12 cellular contexts compared by ENCODE assay signal in the genomic region with DNA sequence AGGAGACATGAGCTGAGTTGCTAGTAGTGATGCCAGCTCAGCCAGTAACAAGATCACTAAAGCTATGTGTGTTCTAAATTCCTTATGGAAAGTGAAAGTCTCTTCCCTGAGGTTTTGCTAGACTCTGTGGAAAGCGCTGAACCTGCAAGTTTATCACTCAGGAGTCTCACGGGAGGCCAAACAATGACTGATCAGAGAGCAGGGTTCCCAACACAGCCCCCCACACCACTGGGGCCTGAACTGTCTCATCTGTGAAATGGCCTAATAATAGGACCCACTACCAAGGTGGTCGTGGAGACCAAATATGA. TPM values are rescaled to one million over a fixed set of nuclear protein-coding genes. Genes with fewer than 3 reads are reported as not detected.
DNase-seq lines count a peak whose midpoint lies in the region; ATAC-seq and TF ChIP-seq lines count a peak whose summit lies in the region.
"Had no signal": no experiment of that assay in that cellular context is flagged by ENCODE, and none has a peak within 500 bp of the region (broad histone marks: within the 10 kb centered on the region; RNA-seq: fewer than 3 reads in every experiment).

No MANE protein-coding gene starts in this region.

- POLR2A ChIA-PET in MCF 10A (lab: Yijun Ruan, JAX) = interaction anchor here (0.7 to 2.0 kb wide), 4 partner anchors 19 to 141 kb away, joined by 3 to 6 read pairs (median 4); no protein-coding TSS in a partner anchor
- POLR2A ChIA-PET in naive thymus-derived CD8-positive, alpha-beta T cell (lab: Charles Lee) = interaction anchor here (0.7 to 2.8 kb wide), 4 partner anchors 9 to 46 kb away, joined by 3 to 23 read pairs (median 5); partner anchors contain the start of genes ACSS1 and APMAP

- intact Hi-C loops in breast epithelium (cut with DNase I; ENCODE audit: low total_unique reads) = no loop called here
- intact Hi-C loops in MCF 10A (cut with micrococcal nuclease) = no loop called here
- intact Hi-C loops in ovary (cut with DNase I) = no loop called here

- TF ChIP-seq EP300 in upper lobe of left lung (IDR thresholded peaks at IDR 0.05) (no peak), ovary (IDR thresholded peaks at IDR 0.05) (no peak)

- no peak overlapping the region for H3K27ac Mint-ChIP-seq in MCF 10A (ENCODE audit: low read depth, unreplicated experiment)
- peak overlapping the region; percentile 86 to 96 (median 93) for H3K27ac Mint-ChIP-seq in naive thymus-derived CD8-positive, alpha-beta T cell

- H3K9me3 Mint-ChIP-seq in MCF 10A (ENCODE audit: unreplicated experiment) = no peaks in the 10 kb centered on the region
- H3K9me3 Mint-ChIP-seq in naive thymus-derived CD8-positive, alpha-beta T cell = no peaks in the 10 kb centered on the region

- H3K27ac ChIP-seq in breast epithelium (peak overlapping the region; percentile 79 to 85), duodenal mucosa (ENCODE audit: low read depth, low read length) (peak overlapping the region; percentile 24), upper lobe of left lung (peak overlapping the region; percentile 73 to 89 (median 82)), ovary (no peak overlapping the region)

- peaks cover 5% of the 10 kb centered on the region for H3K27me3 Mint-ChIP-seq in MCF 10A (ENCODE audit: insufficient read depth, unreplicated experiment)
- no peaks in the 10 kb centered on the region for H3K27me3 Mint-ChIP-seq in naive thymus-derived CD8-positive, alpha-beta T cell

- no TSS peak for BruUV-seq in MCF 10A (replicated peaks; lab: Mats Ljungman, UMichigan)

- H3K4me3 ChIP-seq in breast epithelium (no peak overlapping the region), duodenal mucosa (ENCODE audit: low read depth in 1 of 2, low read length in 2 of 2) (no peak overlapping the region), upper lobe of left lung (no peak overlapping the region), ovary (no peak overlapping the region)

- H3K36me3 ChIP-seq in breast epithelium (no peaks in the 10 kb centered on the region), duodenal mucosa (ENCODE audit: control insufficient read depth in 1 of 2, insufficient read depth in 2 of 2, low read length in 2 of 2) (no peaks in the 10 kb centered on the region), upper lobe of left lung (no peaks in the 10 kb centered on the region), ovary (no peaks in the 10 kb centered on the region)

- H3K4me1 ChIP-seq in breast epithelium (peaks cover 21 to 31% of the 10 kb centered on the region in 2 donors), duodenal mucosa (ENCODE audit: control insufficient read depth in 1 of 2, insufficient read depth in 2 of 2, low read length in 2 of 2) (peaks cover 77 to 86% of the 10 kb centered on the region in 2 donors), upper lobe of left lung (peaks cover 85 to 90% (median 88%) of the 10 kb centered on the region in 4 donors), ovary (ENCODE audit: insufficient read depth) (peaks cover 33% of the 10 kb centered on the region)

- 62 to 70% methylated on average over 3 of the region's 3 CpGs for whole genome bisulfite sequencing in upper lobe of left lung, 2 donors
- 51 to 71% (median 67%) methylated on average over 3 of the region's 3 CpGs for WGBS in ovary, 3 donors

- H3K36me3 Mint-ChIP-seq in MCF 10A (ENCODE audit: insufficient read depth, unreplicated experiment) = peaks cover 7% of the 10 kb centered on the region
- no peaks in the 10 kb centered on the region for H3K36me3 Mint-ChIP-seq in naive thymus-derived CD8-positive, alpha-beta T cell

- no peak for TF ChIP-seq POLR2A in breast epithelium (IDR thresholded peaks at IDR 0.05)
- TF ChIP-seq POLR2A in upper lobe of left lung (IDR thresholded peaks at IDR 0.05) = no peak
- no peak for TF ChIP-seq POLR2A in ovary (IDR thresholded peaks at IDR 0.05)

- H3K27me3 ChIP-seq in breast epithelium = no peaks in the 10 kb centered on the region
- H3K27me3 ChIP-seq in duodenal mucosa (ENCODE audit: control insufficient read depth in 1 of 2, insufficient read depth in 2 of 2, low read length in 2 of 2) = no peaks in the 10 kb centered on the region
- no peaks in the 10 kb centered on the region for H3K27me3 ChIP-seq in upper lobe of left lung
- no peaks in the 10 kb centered on the region for H3K27me3 ChIP-seq in ovary

- CTCF ChIA-PET in MCF 10A (lab: Yijun Ruan, JAX) = interaction anchor here (0.5 to 2.7 kb wide), 5 partner anchors 19 to 209 kb away, joined by 3 to 22 read pairs (median 6); no protein-coding TSS in a partner anchor

- ATAC-seq in naive thymus-derived CD8-positive, alpha-beta T cell = no peak
- no peak for ATAC-seq in upper lobe of left lung (ENCODE audit: low FRiP score in 2 of 2)

- DNase-seq in breast epithelium (ENCODE audit: low spot score in 2 of 2) = no peak
- no peak for DNase-seq in MCF 10A (ENCODE audit: unreplicated experiment)
- DNase-seq in naive thymus-derived CD8-positive, alpha-beta T cell = no peak
- DNase-seq in upper lobe of left lung = no peak
- no peak for DNase-seq in ovary
- DNase-seq in NCI-H187 treated with DMSO at 0.1 percent for 48 hours (lab: John Stamatoyannopoulos, UW) = no peak
- no peak for DNase-seq in Ammon's horn (ENCODE audit: low spot score)
- DNase-seq: NCI-H510A; stimulated activated naive CD4-positive, alpha-beta T cell treated with Interleukin-2 at 50 U/mL for 16 hours had no signal

- peak overlapping the region in 1 of 2 donors; percentile 5 for H3K9ac ChIP-seq in duodenal mucosa (ENCODE audit: low read depth in 1 of 2, low read length in 2 of 2)

- H3K4me1 Mint-ChIP-seq in MCF 10A (ENCODE audit: insufficient read depth, unreplicated experiment) = peaks cover 20% of the 10 kb centered on the region
- H3K4me1 Mint-ChIP-seq in naive thymus-derived CD8-positive, alpha-beta T cell = peaks cover 33 to 79% (median 73%) of the 10 kb centered on the region in 4 donors

- TF ChIP-seq CTCF in breast epithelium (IDR thresholded peaks at IDR 0.05) (no peak), MCF 10A (IDR thresholded peaks at IDR 0.05; ENCODE audit: unreplicated experiment) (no peak), upper lobe of left lung (IDR thresholded peaks at IDR 0.05) (no peak), ovary (IDR thresholded peaks at IDR 0.05) (no peak)

- no peak overlapping the region for H3K4me3 Mint-ChIP-seq in MCF 10A (ENCODE audit: unreplicated experiment)
- H3K4me3 Mint-ChIP-seq in naive thymus-derived CD8-positive, alpha-beta T cell = peak overlapping the region in 5 of 10 donors; percentile 41 to 65 (median 55)

- H3K9me3 ChIP-seq in breast epithelium (no peaks in the 10 kb centered on the region), duodenal mucosa (ENCODE audit: control insufficient read depth in 1 of 2, low read length in 2 of 2) (no peaks in the 10 kb centered on the region), upper lobe of left lung (no peaks in the 10 kb centered on the region), ovary (no peaks in the 10 kb centered on the region)

RNA-seq across cellular contexts. Expression of gene ACSS1, which starts 19.9 kb away (rescaled TPM):
- total RNA-seq in breast epithelium = 10 to 100 TPM; 17.6 to 38.2 (median 37.4) TPM
- total RNA-seq in MCF 10A (2022) = 0.51 and 0.83 TPM in 2 replicates
- total RNA-seq in naive thymus-derived CD8-positive, alpha-beta T cell = 10 to 100 TPM; 56.7 to 57.8 TPM
- polyA plus RNA-seq in naive thymus-derived CD8-positive, alpha-beta T cell = 10 to 100 TPM; 45.2 to 48.2 (median 46.7) TPM
- 100 to 1,000 TPM in 1 of 6 donors, 10 to 100 TPM in 5; 39.7 to 122 (median 58.1) TPM for total RNA-seq in upper lobe of left lung
- total RNA-seq in ovary = 10 to 100 TPM; 14.9 to 37.0 (median 29.0) TPM
- polyA plus RNA-seq in ovary = 10 to 100 TPM; 13.1 to 31.9 TPM

RNA-seq across cellular contexts. Expression of gene VSX1, which starts 43.9 kb away (rescaled TPM):
- under 1 TPM in 1 of 3 donors, not detected in 2; 0.44 TPM for total RNA-seq in breast epithelium
- not detected in 2 replicates for total RNA-seq in MCF 10A (2022)
- total RNA-seq in naive thymus-derived CD8-positive, alpha-beta T cell = not detected
- not detected for polyA plus RNA-seq in naive thymus-derived CD8-positive, alpha-beta T cell
- not detected for total RNA-seq in upper lobe of left lung
- total RNA-seq in ovary = 1 to 10 TPM in 2 of 7 donors, under 1 TPM in 3, not detected in 2; 0.13 to 1.4 (median 0.96) TPM
- polyA plus RNA-seq in ovary = under 1 TPM; 0.11 to 0.75 TPM
- total RNA-seq: bronchial epithelial cell, lung microvascular endothelial cell had no signal

RNA-seq across cellular contexts. Expression of gene APMAP, which starts 45.5 kb away (rescaled TPM):
- 100 to 1,000 TPM in 2 of 3 donors, 10 to 100 TPM in 1; 83.2 to 184 (median 101) TPM for total RNA-seq in breast epithelium
- total RNA-seq in MCF 10A (2022) = 75.3 and 104 TPM in 2 replicates
- total RNA-seq in naive thymus-derived CD8-positive, alpha-beta T cell = 10 to 100 TPM; 46.0 to 46.2 TPM
- 100 to 1,000 TPM in 1 of 3 donors, 10 to 100 TPM in 2; 74.5 to 234 (median 81.7) TPM for polyA plus RNA-seq in naive thymus-derived CD8-positive, alpha-beta T cell
- total RNA-seq in upper lobe of left lung = 10 to 100 TPM; 31.4 to 80.1 (median 55.5) TPM
- 10 to 100 TPM; 23.5 to 59.0 (median 45.3) TPM for total RNA-seq in ovary
- polyA plus RNA-seq in ovary = 100 to 1,000 TPM in 1 of 2 donors, 10 to 100 TPM in 1; 46.0 to 103 TPM

Comparison
In these comparisons a context has a peak if more than half of its experiments do, and no peak if none do; other contexts are left out.
1. H3K27ac ChIP-seq: peak in breast epithelium (2 of 2), duodenal mucosa (single experiment) and upper lobe of left lung (4 of 4); none in ovary (0 of 2).